15 cellular contexts compared by ENCODE assay signal in the genomic region with DNA sequence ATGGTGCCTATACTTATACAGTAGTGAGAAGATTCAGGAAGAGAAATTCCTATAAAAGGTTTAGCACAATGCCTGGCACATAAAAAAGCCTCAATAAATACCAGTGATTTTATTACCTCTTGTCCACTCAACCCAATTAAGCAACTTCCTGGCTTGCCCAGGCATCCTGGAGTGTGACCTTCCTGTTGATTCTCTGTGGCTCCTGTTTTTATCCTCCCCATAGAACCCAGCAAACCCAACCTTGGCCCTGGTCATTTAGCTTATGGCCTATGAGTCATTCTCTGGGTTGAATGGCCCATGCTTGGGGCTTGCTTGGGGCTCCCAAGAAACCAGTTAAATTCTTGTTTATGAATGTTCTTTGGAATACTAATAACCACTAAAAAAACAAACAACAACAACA. TPM values are rescaled to one million over a fixed set of nuclear protein-coding genes. Genes with fewer than 3 reads are reported as not detected.
A peak's percentile ranks its signal among the peaks of the same experiment; 100 is the strongest.
DNase-seq lines count a peak whose midpoint lies in the region; ATAC-seq and TF ChIP-seq lines count a peak whose summit lies in the region.
"Had no signal": no experiment of that assay in that cellular context is flagged by ENCODE, and none has a peak within 500 bp of the region (broad histone marks: within the 10 kb centered on the region; RNA-seq: fewer than 3 reads in every experiment).

No MANE protein-coding gene starts in this region.

- H3K27ac ChIP-seq in right lobe of liver (no peak overlapping the region), upper lobe of right lung (peak overlapping the region; percentile 33)
- H3K27ac ChIP-seq: suprapubic skin had no signal

- H3K36me3 ChIP-seq in right lobe of liver: no peaks in the 10 kb centered on the region
- no peaks in the 10 kb centered on the region for H3K36me3 ChIP-seq in upper lobe of right lung
- no peaks in the 10 kb centered on the region for H3K36me3 ChIP-seq in HAP-1 (replicated peaks)
- H3K36me3 ChIP-seq: suprapubic skin had no signal

- intact Hi-C loops in right lobe of liver (cut with DNase I) (no loop called here), upper lobe of right lung (cut with DNase I) (no loop called here)

- in situ Hi-C loops in HAP-1 (cut with MboI; ENCODE audit: low sequenced_read_pairs): no loop called here

- no peaks in the 10 kb centered on the region for H3K4me1 ChIP-seq in right lobe of liver
- peaks cover 5% of the 10 kb centered on the region for H3K4me1 ChIP-seq in upper lobe of right lung
- H3K4me1 ChIP-seq in HAP-1: peaks cover 8% of the 10 kb centered on the region

- H3K9me3 ChIP-seq in right lobe of liver: no peaks in the 10 kb centered on the region
- H3K9me3 ChIP-seq in upper lobe of right lung: no peaks in the 10 kb centered on the region
- H3K9me3 ChIP-seq in HAP-1: no peaks in the 10 kb centered on the region
- H3K9me3 ChIP-seq: suprapubic skin had no signal

- DNase-seq in M059J (ENCODE audit: low read depth) (peak; percentile 93), amniotic epithelial cell (ENCODE audit: low read depth) (peak; percentile 21), right lobe of liver (no peak), upper lobe of right lung (no peak), HAP-1 (ENCODE audit: low spot score in 2 of 2) (no peak)
- no peak for DNase-seq in stimulated activated naive CD8-positive, alpha-beta T cell treated with anti-CD3 and anti-CD28 coated beads, Interleukin-15, Interleukin-2, amounts not matched to agents 100 U/mL and 50 U/mL, for 24 hours
- DNase-seq: activated B cell treated with CpG ODN at 0.5 μM for 24 hours; activated CD8-positive, alpha-beta memory T cell treated with anti-CD3 and anti-CD28 coated beads, Interleukin-2, amount 50 U/mL, for 48 hours; activated naive CD4-positive, alpha-beta T cell treated with anti-CD3 and anti-CD28 coated beads for 36 hours; natural killer cell; NCI-H187; NCI-H526; T-helper 1 cell had no signal

- TF ChIP-seq POLR2A in right lobe of liver (IDR thresholded peaks at IDR 0.05): no peak

- peak; percentile 30 to 70 (median 50) for ATAC-seq in right lobe of liver
- no peak for ATAC-seq in upper lobe of right lung
- no peak for ATAC-seq in GM18907 (IDR thresholded peaks at IDR 0.05; ENCODE audit: unreplicated experiment)
- no peak for ATAC-seq in stimulated activated naive CD8-positive, alpha-beta T cell treated with anti-CD3 and anti-CD28 coated beads, Interleukin-15, Interleukin-2, amounts not matched to agents 100 U/mL and 50 U/mL, for 24 hours
- ATAC-seq: natural killer cell had no signal

- TF ChIP-seq CTCF in right lobe of liver (IDR thresholded peaks at IDR 0.05) (no peak), upper lobe of right lung (IDR thresholded peaks at IDR 0.05) (no peak)

- no peak overlapping the region for H3K4me3 ChIP-seq in right lobe of liver
- no peak overlapping the region for H3K4me3 ChIP-seq in upper lobe of right lung
- no peak overlapping the region for H3K4me3 ChIP-seq in HAP-1
- H3K4me3 ChIP-seq: suprapubic skin had no signal

- no peaks in the 10 kb centered on the region for H3K27me3 ChIP-seq in right lobe of liver
- H3K27me3 ChIP-seq in upper lobe of right lung: no peaks in the 10 kb centered on the region
- no peaks in the 10 kb centered on the region for H3K27me3 ChIP-seq in HAP-1 (ENCODE audit: low read depth)
- H3K27me3 ChIP-seq: suprapubic skin had no signal

RNA-seq across cellular contexts. Expression of gene SPARC, which starts 21.4 kb away (rescaled TPM):
- 2,332 and 4,342 TPM in 2 replicates for total RNA-seq in M059J (2014; rRNA removed; shearing (Covaris generic))
- total RNA-seq in right lobe of liver (100 to 1,000 TPM in 4 of 6 experiments, 10 to 100 TPM in 2; 62.2 to 277 (median 109) TPM), upper lobe of right lung (1,248 TPM)
- total RNA-seq: activated B cell treated with CpG ODN at 0.5 μM for 24 hours had no signal

RNA-seq across cellular contexts. Expression of gene ATOX1, which starts 50.3 kb away (rescaled TPM):
- total RNA-seq in M059J (2014; rRNA removed; shearing (Covaris generic)): 169 and 189 TPM in 2 replicates
- total RNA-seq in right lobe of liver (100 to 1,000 TPM in 3 of 6 experiments, 10 to 100 TPM in 3; 83.1 to 177 (median 96.7) TPM), upper lobe of right lung (62.4 TPM)

Comparison
In these comparisons a context has a peak if more than half of its experiments do, and no peak if none do; other contexts are left out.
1. DNase-seq: peak in M059J (single experiment) and amniotic epithelial cell (single experiment); none in right lobe of liver (0 of 3), upper lobe of right lung (single experiment), HAP-1 (0 of 2) and stimulated activated naive CD8-positive, alpha-beta T cell treated with anti-CD3 and anti-CD28 coated beads, Interleukin-15, Interleukin-2, amounts not matched to agents 100 U/mL and 50 U/mL, for 24 hours (single experiment).
2. ATAC-seq: peak in right lobe of liver (4 of 4); none in upper lobe of right lung (single experiment), GM18907 (single experiment) and stimulated activated naive CD8-positive, alpha-beta T cell treated with anti-CD3 and anti-CD28 coated beads, Interleukin-15, Interleukin-2, amounts not matched to agents 100 U/mL and 50 U/mL, for 24 hours (single experiment).